ENCODE assay signal across 31 cellular contexts in genomic region chr2:77001895-77002294, GRCh38.
"Had no signal": no experiment of that assay in that cellular context is flagged by ENCODE, and none has a peak within 500 bp of the region (broad histone marks: within the 10 kb centered on the region; RNA-seq: fewer than 3 reads in every experiment).

No MANE protein-coding gene starts in this region.

- H3K9me3 ChIP-seq: MG63, Peyer's patch, SJSA1, SK-N-SH had no signal

- H3K4me1 ChIP-seq: Peyer's patch, SJSA1 had no signal

- H3K4me3 ChIP-seq: MG63, Peyer's patch, SJSA1 had no signal

- H3K27me3 ChIP-seq: MG63, Peyer's patch, SJSA1 had no signal

- H3K36me3 ChIP-seq: MG63, Peyer's patch, SJSA1 had no signal

- H3K4me2 ChIP-seq: SK-N-SH had no signal

- H3K9ac ChIP-seq: SK-N-SH had no signal

- DNase-seq: Kasumi-1, KG1, MG63, NCI-H1048, NCI-H1092 treated with DMSO at 0.1 percent for 48 hours, NCI-H1105 treated with DMSO at 0.1 percent for 48 hours, NCI-H1417, NCI-H1436, NCI-H146, NCI-H1694, NCI-H187, NCI-H1930, NCI-H2029 treated with DMSO at 0.1 percent for 48 hours, NCI-H2081 treated with DMSO at 0.1 percent for 48 hours, NCI-H2107, NCI-H2171, NCI-H226, NCI-H446 treated with DMSO at 0.1 percent for 48 hours, NCI-H510A, NCI-H524, NCI-H526, NCI-H69, NCI-H748 treated with DMSO at 0.1 percent for 48 hours, NCI-H82, Peyer's patch, Right ventricle myocardium superior, RPMI8226, SHP77 treated with DMSO at 0.1 percent for 48 hours, SK-N-SH, SW 1271 had no signal

- H3K27ac ChIP-seq: Peyer's patch, SJSA1 had no signal
